1 cellular context compared by ENCODE assay signal in the genomic region with DNA sequence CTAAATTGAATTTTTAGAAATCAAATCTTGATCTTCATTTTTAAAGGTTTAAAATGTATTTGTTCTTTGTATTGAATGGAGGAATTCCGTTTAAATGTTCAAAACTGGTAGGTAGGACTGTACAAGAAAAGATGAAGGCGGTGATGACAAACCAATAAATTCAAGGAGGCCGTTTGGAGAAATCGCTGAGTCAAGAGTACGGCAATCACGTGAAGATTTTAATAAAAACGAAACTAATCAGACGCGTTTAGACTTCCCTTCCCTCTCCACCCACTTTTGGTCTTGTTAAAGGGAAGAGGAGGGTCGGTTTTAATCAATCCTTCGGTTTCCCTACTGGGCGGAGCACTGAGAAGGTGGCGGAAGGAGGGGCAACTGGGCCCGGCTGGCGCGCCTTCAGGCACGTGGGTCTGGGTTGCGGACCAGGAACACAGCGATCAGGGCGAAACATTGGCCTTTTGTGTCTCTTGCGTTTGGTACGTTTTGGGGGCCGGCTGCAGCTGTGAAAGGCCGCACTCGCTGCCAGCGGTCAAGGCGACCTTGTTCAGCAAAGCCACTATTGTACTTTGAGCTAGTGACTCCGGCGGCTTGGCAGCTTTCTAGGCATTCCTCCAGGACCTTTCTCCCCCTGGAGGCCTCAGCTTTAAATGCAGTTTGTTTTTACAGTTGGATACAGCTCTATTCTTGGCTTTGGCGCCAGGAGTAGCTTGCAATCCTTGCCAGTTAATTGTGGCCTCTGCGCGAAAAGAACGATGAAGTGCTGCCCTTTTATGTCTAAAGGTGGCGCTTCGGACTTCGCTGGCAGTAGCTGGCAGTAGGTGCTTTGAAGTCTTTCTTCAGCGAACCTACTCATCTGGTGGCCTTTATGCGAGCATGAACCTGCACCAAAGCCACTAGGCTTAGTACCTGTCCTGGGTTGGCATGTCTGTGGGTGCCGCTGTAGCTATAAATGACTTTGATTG.
TF ChIP-seq lines count a peak whose summit lies in the region.

No MANE protein-coding gene starts in this region.

TF ChIP-seq in K562, 482 proteins besides CTCF, POLR2A, EP300 and RAD21 (continued from another document and continues in another):
- no peak for TF ChIP-seq ZNF551 (CRISPR knock-in tag; IDR thresholded peaks at IDR 0.05)
- TF ChIP-seq GABPA (tag; conservative IDR thresholded peaks at IDR 0.05; ENCODE audit: low read depth), result peak; percentile 48
- peak; percentile 62; the same call in 1 of the 2 replicates for TF ChIP-seq PHF8 (IDR thresholded peaks at IDR 0.05; ENCODE audit: borderline replicate concordance, low read length)
- TF ChIP-seq, protein P1, sequence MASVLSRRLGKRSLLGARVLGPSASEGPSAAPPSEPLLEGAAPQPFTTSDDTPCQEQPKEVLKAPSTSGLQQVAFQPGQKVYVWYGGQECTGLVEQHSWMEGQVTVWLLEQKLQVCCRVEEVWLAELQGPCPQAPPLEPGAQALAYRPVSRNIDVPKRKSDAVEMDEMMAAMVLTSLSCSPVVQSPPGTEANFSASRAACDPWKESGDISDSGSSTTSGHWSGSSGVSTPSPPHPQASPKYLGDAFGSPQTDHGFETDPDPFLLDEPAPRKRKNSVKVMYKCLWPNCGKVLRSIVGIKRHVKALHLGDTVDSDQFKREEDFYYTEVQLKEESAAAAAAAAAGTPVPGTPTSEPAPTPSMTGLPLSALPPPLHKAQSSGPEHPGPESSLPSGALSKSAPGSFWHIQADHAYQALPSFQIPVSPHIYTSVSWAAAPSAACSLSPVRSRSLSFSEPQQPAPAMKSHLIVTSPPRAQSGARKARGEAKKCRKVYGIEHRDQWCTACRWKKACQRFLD (CRISPR knock-in tag; IDR thresholded peaks at IDR 0.05), result peak; percentile 75; the same call in 1 of the 2 replicates
- TF ChIP-seq ATF7 (IDR thresholded peaks at IDR 0.05), result peak; percentile 53; the same call in 1 of the 2 replicates
- peak; percentile 80 for TF ChIP-seq MAFK (IDR thresholded peaks at IDR 0.05; ENCODE audit: low read length)
- no peak for TF ChIP-seq CREB1 (IDR thresholded peaks at IDR 0.05)
- 0 out of 2 replicates have a peak, but pooled peaks have one; percentile 8 for TF ChIP-seq CREB1 (CRISPR knock-in tag; IDR thresholded peaks at IDR 0.05)
- TF ChIP-seq GTF2E2 (tag; IDR thresholded peaks at IDR 0.05), result 0 out of 2 replicates have a peak, but pooled peaks have one; percentile 47
- TF ChIP-seq HDAC2 (IDR thresholded peaks at IDR 0.05), result peak; percentile 40; the same call in 1 of the 2 replicates
- peak; percentile 76 for TF ChIP-seq RNF2 (IDR thresholded peaks at IDR 0.05)
- TF ChIP-seq SMARCA4 (IDR thresholded peaks at IDR 0.05), result 0 out of 2 replicates have a peak, but pooled peaks have one; percentile 24
- 0 out of 2 replicates have a peak, but pooled peaks have one; percentile 33 for TF ChIP-seq CEBPG (CRISPR knock-in tag; IDR thresholded peaks at IDR 0.05)
- TF ChIP-seq CEBPG (tag; conservative IDR thresholded peaks at IDR 0.05 in 1 of 2, IDR thresholded peaks at IDR 0.05 in 1 of 2), result no peak
- TF ChIP-seq, protein P2, sequence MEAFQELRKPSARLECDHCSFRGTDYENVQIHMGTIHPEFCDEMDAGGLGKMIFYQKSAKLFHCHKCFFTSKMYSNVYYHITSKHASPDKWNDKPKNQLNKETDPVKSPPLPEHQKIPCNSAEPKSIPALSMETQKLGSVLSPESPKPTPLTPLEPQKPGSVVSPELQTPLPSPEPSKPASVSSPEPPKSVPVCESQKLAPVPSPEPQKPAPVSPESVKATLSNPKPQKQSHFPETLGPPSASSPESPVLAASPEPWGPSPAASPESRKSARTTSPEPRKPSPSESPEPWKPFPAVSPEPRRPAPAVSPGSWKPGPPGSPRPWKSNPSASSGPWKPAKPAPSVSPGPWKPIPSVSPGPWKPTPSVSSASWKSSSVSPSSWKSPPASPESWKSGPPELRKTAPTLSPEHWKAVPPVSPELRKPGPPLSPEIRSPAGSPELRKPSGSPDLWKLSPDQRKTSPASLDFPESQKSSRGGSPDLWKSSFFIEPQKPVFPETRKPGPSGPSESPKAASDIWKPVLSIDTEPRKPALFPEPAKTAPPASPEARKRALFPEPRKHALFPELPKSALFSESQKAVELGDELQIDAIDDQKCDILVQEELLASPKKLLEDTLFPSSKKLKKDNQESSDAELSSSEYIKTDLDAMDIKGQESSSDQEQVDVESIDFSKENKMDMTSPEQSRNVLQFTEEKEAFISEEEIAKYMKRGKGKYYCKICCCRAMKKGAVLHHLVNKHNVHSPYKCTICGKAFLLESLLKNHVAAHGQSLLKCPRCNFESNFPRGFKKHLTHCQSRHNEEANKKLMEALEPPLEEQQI (IDR thresholded peaks at IDR 0.05), result peak; percentile 50; the same call in 1 of the 2 replicates
- TF ChIP-seq LEF1 (IDR thresholded peaks at IDR 0.05), result peak; percentile 23; the same call in 1 of the 2 replicates
- TF ChIP-seq, protein P3, sequence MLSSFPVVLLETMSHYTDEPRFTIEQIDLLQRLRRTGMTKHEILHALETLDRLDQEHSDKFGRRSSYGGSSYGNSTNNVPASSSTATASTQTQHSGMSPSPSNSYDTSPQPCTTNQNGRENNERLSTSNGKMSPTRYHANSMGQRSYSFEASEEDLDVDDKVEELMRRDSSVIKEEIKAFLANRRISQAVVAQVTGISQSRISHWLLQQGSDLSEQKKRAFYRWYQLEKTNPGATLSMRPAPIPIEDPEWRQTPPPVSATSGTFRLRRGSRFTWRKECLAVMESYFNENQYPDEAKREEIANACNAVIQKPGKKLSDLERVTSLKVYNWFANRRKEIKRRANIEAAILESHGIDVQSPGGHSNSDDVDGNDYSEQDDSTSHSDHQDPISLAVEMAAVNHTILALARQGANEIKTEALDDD (IDR thresholded peaks at IDR 0.05), result no peak; the same call in 1 of the 2 replicates
- TF ChIP-seq, protein P4, sequence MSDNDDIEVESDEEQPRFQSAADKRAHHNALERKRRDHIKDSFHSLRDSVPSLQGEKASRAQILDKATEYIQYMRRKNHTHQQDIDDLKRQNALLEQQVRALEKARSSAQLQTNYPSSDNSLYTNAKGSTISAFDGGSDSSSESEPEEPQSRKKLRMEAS (CRISPR knock-in tag; IDR thresholded peaks at IDR 0.05), result peak; percentile 96
- TF ChIP-seq HDAC1 (IDR thresholded peaks at IDR 0.05), result peak in 1 of 2 experiments; percentile 21; a peak in 1 of 4 replicates
- TF ChIP-seq, protein P5, sequence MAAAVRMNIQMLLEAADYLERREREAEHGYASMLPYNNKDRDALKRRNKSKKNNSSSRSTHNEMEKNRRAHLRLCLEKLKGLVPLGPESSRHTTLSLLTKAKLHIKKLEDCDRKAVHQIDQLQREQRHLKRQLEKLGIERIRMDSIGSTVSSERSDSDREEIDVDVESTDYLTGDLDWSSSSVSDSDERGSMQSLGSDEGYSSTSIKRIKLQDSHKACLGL (CRISPR knock-in tag; IDR thresholded peaks at IDR 0.05; ENCODE audit: borderline replicate concordance, poor library complexity, severe bottlenecking), result no peak
- TF ChIP-seq, protein P6, sequence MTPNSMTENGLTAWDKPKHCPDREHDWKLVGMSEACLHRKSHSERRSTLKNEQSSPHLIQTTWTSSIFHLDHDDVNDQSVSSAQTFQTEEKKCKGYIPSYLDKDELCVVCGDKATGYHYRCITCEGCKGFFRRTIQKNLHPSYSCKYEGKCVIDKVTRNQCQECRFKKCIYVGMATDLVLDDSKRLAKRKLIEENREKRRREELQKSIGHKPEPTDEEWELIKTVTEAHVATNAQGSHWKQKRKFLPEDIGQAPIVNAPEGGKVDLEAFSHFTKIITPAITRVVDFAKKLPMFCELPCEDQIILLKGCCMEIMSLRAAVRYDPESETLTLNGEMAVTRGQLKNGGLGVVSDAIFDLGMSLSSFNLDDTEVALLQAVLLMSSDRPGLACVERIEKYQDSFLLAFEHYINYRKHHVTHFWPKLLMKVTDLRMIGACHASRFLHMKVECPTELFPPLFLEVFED (CRISPR knock-in tag; conservative IDR thresholded peaks at IDR 0.05), result no peak
- TF ChIP-seq, protein P7, sequence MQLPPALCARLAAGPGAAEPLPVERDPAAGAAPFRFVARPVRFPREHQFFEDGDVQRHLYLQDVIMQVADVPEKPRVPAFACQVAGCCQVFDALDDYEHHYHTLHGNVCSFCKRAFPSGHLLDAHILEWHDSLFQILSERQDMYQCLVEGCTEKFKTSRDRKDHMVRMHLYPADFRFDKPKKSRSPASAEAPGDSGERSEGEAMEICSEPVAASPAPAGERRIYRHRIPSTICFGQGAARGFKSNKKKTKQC (CRISPR knock-in tag; IDR thresholded peaks at IDR 0.05), result 0 out of 2 replicates have a peak, but pooled peaks have one; percentile 41
- peak; percentile 43; the same call in 1 of the 2 replicates for TF ChIP-seq TOE1 (IDR thresholded peaks at IDR 0.05; ENCODE audit: borderline replicate concordance)
- no peak for TF ChIP-seq TOE1 (CRISPR knock-in tag; IDR thresholded peaks at IDR 0.05; ENCODE audit: borderline replicate concordance, low read depth)
- TF ChIP-seq MEF2A (IDR thresholded peaks at IDR 0.05; ENCODE audit: control insufficient read depth, low read depth, low read length), result 0 out of 2 replicates have a peak, but pooled peaks have one; percentile 43
- TF ChIP-seq, protein P8, sequence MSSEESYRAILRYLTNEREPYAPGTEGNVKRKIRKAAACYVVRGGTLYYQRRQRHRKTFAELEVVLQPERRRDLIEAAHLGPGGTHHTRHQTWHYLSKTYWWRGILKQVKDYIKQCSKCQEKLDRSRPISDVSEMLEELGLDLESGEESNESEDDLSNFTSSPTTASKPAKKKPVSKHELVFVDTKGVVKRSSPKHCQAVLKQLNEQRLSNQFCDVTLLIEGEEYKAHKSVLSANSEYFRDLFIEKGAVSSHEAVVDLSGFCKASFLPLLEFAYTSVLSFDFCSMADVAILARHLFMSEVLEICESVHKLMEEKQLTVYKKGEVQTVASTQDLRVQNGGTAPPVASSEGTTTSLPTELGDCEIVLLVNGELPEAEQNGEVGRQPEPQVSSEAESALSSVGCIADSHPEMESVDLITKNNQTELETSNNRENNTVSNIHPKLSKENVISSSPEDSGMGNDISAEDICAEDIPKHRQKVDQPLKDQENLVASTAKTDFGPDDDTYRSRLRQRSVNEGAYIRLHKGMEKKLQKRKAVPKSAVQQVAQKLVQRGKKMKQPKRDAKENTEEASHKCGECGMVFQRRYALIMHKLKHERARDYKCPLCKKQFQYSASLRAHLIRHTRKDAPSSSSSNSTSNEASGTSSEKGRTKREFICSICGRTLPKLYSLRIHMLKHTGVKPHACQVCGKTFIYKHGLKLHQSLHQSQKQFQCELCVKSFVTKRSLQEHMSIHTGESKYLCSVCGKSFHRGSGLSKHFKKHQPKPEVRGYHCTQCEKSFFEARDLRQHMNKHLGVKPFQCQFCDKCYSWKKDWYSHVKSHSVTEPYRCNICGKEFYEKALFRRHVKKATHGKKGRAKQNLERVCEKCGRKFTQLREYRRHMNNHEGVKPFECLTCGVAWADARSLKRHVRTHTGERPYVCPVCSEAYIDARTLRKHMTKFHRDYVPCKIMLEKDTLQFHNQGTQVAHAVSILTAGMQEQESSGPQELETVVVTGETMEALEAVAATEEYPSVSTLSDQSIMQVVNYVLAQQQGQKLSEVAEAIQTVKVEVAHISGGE (CRISPR knock-in tag; IDR thresholded peaks at IDR 0.05), result peak in 1 of 3 experiments; percentile 48; a peak in 1 of 6 replicates
- TF ChIP-seq RBBP5 (IDR thresholded peaks at IDR 0.05; ENCODE audit: borderline replicate concordance, insufficient read depth, low read length, poor library complexity, severe bottlenecking), result peak; percentile 40
- TF ChIP-seq, protein P9, sequence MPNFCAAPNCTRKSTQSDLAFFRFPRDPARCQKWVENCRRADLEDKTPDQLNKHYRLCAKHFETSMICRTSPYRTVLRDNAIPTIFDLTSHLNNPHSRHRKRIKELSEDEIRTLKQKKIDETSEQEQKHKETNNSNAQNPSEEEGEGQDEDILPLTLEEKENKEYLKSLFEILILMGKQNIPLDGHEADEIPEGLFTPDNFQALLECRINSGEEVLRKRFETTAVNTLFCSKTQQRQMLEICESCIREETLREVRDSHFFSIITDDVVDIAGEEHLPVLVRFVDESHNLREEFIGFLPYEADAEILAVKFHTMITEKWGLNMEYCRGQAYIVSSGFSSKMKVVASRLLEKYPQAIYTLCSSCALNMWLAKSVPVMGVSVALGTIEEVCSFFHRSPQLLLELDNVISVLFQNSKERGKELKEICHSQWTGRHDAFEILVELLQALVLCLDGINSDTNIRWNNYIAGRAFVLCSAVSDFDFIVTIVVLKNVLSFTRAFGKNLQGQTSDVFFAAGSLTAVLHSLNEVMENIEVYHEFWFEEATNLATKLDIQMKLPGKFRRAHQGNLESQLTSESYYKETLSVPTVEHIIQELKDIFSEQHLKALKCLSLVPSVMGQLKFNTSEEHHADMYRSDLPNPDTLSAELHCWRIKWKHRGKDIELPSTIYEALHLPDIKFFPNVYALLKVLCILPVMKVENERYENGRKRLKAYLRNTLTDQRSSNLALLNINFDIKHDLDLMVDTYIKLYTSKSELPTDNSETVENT (CRISPR knock-in tag; IDR thresholded peaks at IDR 0.05), result 0 out of 2 replicates have a peak, but pooled peaks have one; percentile 38
- no peak for TF ChIP-seq PHF20 (IDR thresholded peaks at IDR 0.05; ENCODE audit: partially characterized antibody)
- peak in 1 of 2 experiments; percentile 48; a peak in 1 of 3 replicates for TF ChIP-seq CBX3 (IDR thresholded peaks at IDR 0.05; ENCODE audit: borderline replicate concordance in 1 of 2, low read length in 2 of 2)
- TF ChIP-seq, protein P10, sequence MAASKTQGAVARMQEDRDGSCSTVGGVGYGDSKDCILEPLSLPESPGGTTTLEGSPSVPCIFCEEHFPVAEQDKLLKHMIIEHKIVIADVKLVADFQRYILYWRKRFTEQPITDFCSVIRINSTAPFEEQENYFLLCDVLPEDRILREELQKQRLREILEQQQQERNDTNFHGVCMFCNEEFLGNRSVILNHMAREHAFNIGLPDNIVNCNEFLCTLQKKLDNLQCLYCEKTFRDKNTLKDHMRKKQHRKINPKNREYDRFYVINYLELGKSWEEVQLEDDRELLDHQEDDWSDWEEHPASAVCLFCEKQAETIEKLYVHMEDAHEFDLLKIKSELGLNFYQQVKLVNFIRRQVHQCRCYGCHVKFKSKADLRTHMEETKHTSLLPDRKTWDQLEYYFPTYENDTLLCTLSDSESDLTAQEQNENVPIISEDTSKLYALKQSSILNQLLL (CRISPR knock-in tag; IDR thresholded peaks at IDR 0.05; ENCODE audit: borderline replicate concordance), result no peak
- 0 out of 2 replicates have a peak, but pooled peaks have one; percentile 25 for TF ChIP-seq FOSL1 (tag; conservative IDR thresholded peaks at IDR 0.05)
- TF ChIP-seq CBX5 (IDR thresholded peaks at IDR 0.05; ENCODE audit: borderline replicate concordance, low read depth), result peak; percentile 32; the same call in 1 of the 2 replicates
- no peak for TF ChIP-seq MCM3 (IDR thresholded peaks at IDR 0.05)
- TF ChIP-seq ZNF197 (CRISPR knock-in tag; IDR thresholded peaks at IDR 0.05; ENCODE audit: low read depth), result no peak
- TF ChIP-seq XRCC5 (IDR thresholded peaks at IDR 0.05; ENCODE audit: low read depth, low read length), result 0 out of 2 replicates have a peak, but pooled peaks have one; percentile 41
- TF ChIP-seq EP400 (IDR thresholded peaks at IDR 0.05), result peak; percentile 81
- TF ChIP-seq TCF7 (IDR thresholded peaks at IDR 0.05; ENCODE audit: borderline replicate concordance), result 0 out of 2 replicates have a peak, but pooled peaks have one; percentile 52
- TF ChIP-seq SOX6 (IDR thresholded peaks at IDR 0.05), result 0 out of 2 replicates have a peak, but pooled peaks have one; percentile 44
- TF ChIP-seq ZNF184 (CRISPR knock-in tag; IDR thresholded peaks at IDR 0.05), result no peak
- 0 out of 2 replicates have a peak, but pooled peaks have one; percentile 27 for TF ChIP-seq TAF7 (tag; IDR thresholded peaks at IDR 0.05)
